In genomic region chr19:15507068-15508034, GRCh38 we compare ENCODE assay signal across 27 cellular contexts. TPM values are rescaled to one million over a fixed set of nuclear protein-coding genes. Genes with fewer than 3 reads are reported as not detected.
DNase-seq lines count a peak whose midpoint lies in the region; ATAC-seq and TF ChIP-seq lines count a peak whose summit lies in the region.
"Had no signal": no experiment of that assay in that cellular context is flagged by ENCODE, and none has a peak within 500 bp of the region (broad histone marks: within the 10 kb centered on the region; RNA-seq: fewer than 3 reads in every experiment).

No MANE protein-coding gene starts in this region.

- H3K27ac Mint-ChIP-seq in activated CD8-positive, alpha-beta T cell treated with anti-CD3 and anti-CD28 coated beads, Interleukin-2, amount 10 ng/mL, durations not matched to agents 7 days and 5 days: no peak overlapping the region
- peak overlapping the region in 1 of 2 donors; percentile 8 for H3K27ac Mint-ChIP-seq in natural killer cell
- H3K27ac Mint-ChIP-seq: stimulated activated memory B cell treated with anti-CD40 and anti-IgM and Interleukin-4, amounts not matched to agents 10 μg/mL and 1 μg/mL and 100 μg/mL, for 72 hours had no signal

- TF ChIP-seq POLR2A in HCT116 (IDR thresholded peaks at IDR 0.05; ENCODE audit: borderline replicate concordance, extremely low read depth, insufficient read depth, insufficient read length): no peak

- DNase-seq in activated T-cell treated with anti-CD3 and anti-CD28 coated beads, Interleukin-2, amount 50 U/mL, for 4 hours: no peak
- DNase-seq in activated T-cell treated with anti-CD3 and anti-CD28 coated beads for 4 hours (no peak), HCT116 (ENCODE audit: low read depth, low spot score) (no peak), natural killer cell (no peak), dorsolateral prefrontal cortex (no peak), NCI-H1105 treated with DMSO at 0.1 percent for 48 hours (lab: John Stamatoyannopoulos, UW) (no peak), midbrain (lab: John Stamatoyannopoulos, UW) (no peak)
- no peak for DNase-seq in activated CD8-positive, alpha-beta T cell treated with anti-CD3 and anti-CD28 coated beads, Interleukin-2, amount 10 ng/mL, durations not matched to agents 7 days and 5 days
- DNase-seq: cerebellar nuclear complex; effector CD8-positive, alpha-beta T cell; gastrocnemius medialis; hypothalamus; kidney glomerular epithelial cell; mammary epithelial cell; naive B cell; NCI-H146; NCI-H2171 treated with DMSO at 0.1 percent for 48 hours; NCI-H69; sigmoid colon; thyroid gland had no signal

- no peaks in the 10 kb centered on the region for H3K79me2 ChIP-seq in HCT116 (ENCODE audit: insufficient read depth, low read length)

- H3K27ac ChIP-seq in HCT116 (ENCODE audit: low read depth, low read length) (no peak overlapping the region), dorsolateral prefrontal cortex (no peak overlapping the region)
- H3K27ac ChIP-seq: C4-2B, esophagus muscularis mucosa, gastrocnemius medialis, sigmoid colon, thyroid gland had no signal

- H3K4me3 ChIP-seq in HCT116 (replicated peaks in 1 of 2; ENCODE audit: low read depth in 1 of 2, low read length in 2 of 2) (peak overlapping the region in 1 of 2 experiments; percentile 60; a peak in 1 of 4 replicates), dorsolateral prefrontal cortex (no peak overlapping the region)
- H3K4me3 ChIP-seq: thyroid gland had no signal

- peaks cover 0 to 23% of the 10 kb centered on the region in 2 experiments; a peak in 3 of 4 replicates for H3K4me1 ChIP-seq in HCT116 (ENCODE audit: control insufficient read depth in 1 of 2, insufficient read depth in 2 of 2, low read length in 2 of 2)
- H3K4me1 ChIP-seq: gastrocnemius medialis had no signal

- no TSS peak for BruUV-seq in HCT116 (replicated peaks; lab: Mats Ljungman, UMichigan)

- no peak for TF ChIP-seq RAD21 in HCT116 (IDR thresholded peaks at IDR 0.05; ENCODE audit: low read depth)

- peak overlapping the region; percentile 78 for H3K4me3 Mint-ChIP-seq in activated T-cell treated with anti-CD3 and anti-CD28 coated beads, Interleukin-2, amount 50 U/mL, for 4 hours
- H3K4me3 Mint-ChIP-seq in activated CD8-positive, alpha-beta T cell treated with anti-CD3 and anti-CD28 coated beads, Interleukin-2, amount 10 ng/mL, durations not matched to agents 7 days and 5 days: peak overlapping the region; percentile 82
- H3K4me3 Mint-ChIP-seq in natural killer cell: peak overlapping the region; percentile 85
- H3K4me3 Mint-ChIP-seq: stimulated activated memory B cell treated with anti-CD40 and anti-IgM and Interleukin-4, amounts not matched to agents 10 μg/mL and 1 μg/mL and 100 μg/mL, for 72 hours had no signal

- CTCF ChIA-PET in HCT116 (lab: Charles Lee): no interaction called here
- CTCF ChIA-PET in activated CD8-positive, alpha-beta T cell treated with anti-CD3 and anti-CD28 coated beads, Interleukin-2, amount 10 ng/mL, durations not matched to agents 7 days and 5 days (lab: Charles Lee): interaction anchor here (1.1 to 1.5 kb wide), 3 partner anchors 44 to 88 kb away, joined by 3 to 6 read pairs (median 4); partner anchors contain the start of gene AKAP8L

- intact Hi-C loops in HCT116 (cut with micrococcal nuclease) (no loop called here), natural killer cell (cut with micrococcal nuclease) (no loop called here), dorsolateral prefrontal cortex (cut with DNase I) (no loop called here)

- H3K27me3 ChIP-seq in HCT116 (ENCODE audit: insufficient read depth, low read length): no peaks in the 10 kb centered on the region
- peaks cover 0 to 58% (median 40%) of the 10 kb centered on the region in 45 donors for H3K27me3 ChIP-seq in dorsolateral prefrontal cortex
- H3K27me3 ChIP-seq: thyroid gland had no signal

- POLR2A ChIA-PET in HCT116 (lab: Charles Lee): no interaction called here
- POLR2A ChIA-PET in activated CD8-positive, alpha-beta T cell treated with anti-CD3 and anti-CD28 coated beads, Interleukin-2, amount 10 ng/mL, durations not matched to agents 7 days and 5 days (lab: Charles Lee): no interaction called here

- no peaks in the 10 kb centered on the region for H3K36me3 Mint-ChIP-seq in activated T-cell treated with anti-CD3 and anti-CD28 coated beads, Interleukin-2, amount 50 U/mL, for 4 hours (ENCODE audit: insufficient read depth)
- peaks cover 3% of the 10 kb centered on the region for H3K36me3 Mint-ChIP-seq in activated CD8-positive, alpha-beta T cell treated with anti-CD3 and anti-CD28 coated beads, Interleukin-2, amount 10 ng/mL, durations not matched to agents 7 days and 5 days (ENCODE audit: low read depth)
- no peaks in the 10 kb centered on the region for H3K36me3 Mint-ChIP-seq in natural killer cell
- H3K36me3 Mint-ChIP-seq: stimulated activated memory B cell treated with anti-CD40 and anti-IgM and Interleukin-4, amounts not matched to agents 10 μg/mL and 1 μg/mL and 100 μg/mL, for 72 hours had no signal

- no peaks in the 10 kb centered on the region for H4K20me1 ChIP-seq in HCT116 (ENCODE audit: insufficient read depth)

- TF ChIP-seq CTCF in HCT116 (IDR thresholded peaks at IDR 0.05 in 2 of 3, conservative IDR thresholded peaks at IDR 0.05 in 1 of 3; ENCODE audit: borderline replicate concordance in 1 of 3, insufficient read depth in 1 of 3, low read depth in 2 of 3, low read length in 2 of 3) (no peak), natural killer cell (IDR thresholded peaks at IDR 0.05) (no peak), dorsolateral prefrontal cortex (IDR thresholded peaks at IDR 0.05 in 54 of 56, conservative IDR thresholded peaks at IDR 0.05 in 2 of 56; ENCODE audit: low read depth in 1 of 56, partially characterized antibody in 56 of 56) (no peak)

- no peaks in the 10 kb centered on the region for H3K9me2 ChIP-seq in HCT116 (ENCODE audit: insufficient read depth)

- no peak for ATAC-seq in activated T-cell treated with anti-CD3 and anti-CD28 coated beads, Interleukin-2, amount 50 U/mL, for 4 hours
- ATAC-seq in HCT116: peak; percentile 8; the same call in 1 of the 2 replicates
- ATAC-seq in activated CD8-positive, alpha-beta T cell treated with anti-CD3 and anti-CD28 coated beads, Interleukin-2, amount 10 ng/mL, durations not matched to agents 7 days and 5 days: no peak
- ATAC-seq in natural killer cell: no peak
- ATAC-seq: gastrocnemius medialis, Right ventricle myocardium inferior had no signal

- no peaks in the 10 kb centered on the region for H3K36me3 ChIP-seq in HCT116 (ENCODE audit: control insufficient read depth in 1 of 2, insufficient read depth in 2 of 2, low read length in 2 of 2)
- H3K36me3 ChIP-seq: esophagus muscularis mucosa, gastrocnemius medialis, sigmoid colon, thyroid gland had no signal

- no peaks in the 10 kb centered on the region for H3K9me3 ChIP-seq in HCT116 (ENCODE audit: control insufficient read depth in 1 of 2, insufficient read depth in 1 of 2, low read depth in 1 of 2, low read length in 2 of 2)
- H3K9me3 ChIP-seq: gastrocnemius medialis, sigmoid colon, thyroid gland had no signal

- H3K9me3 Mint-ChIP-seq in activated T-cell treated with anti-CD3 and anti-CD28 coated beads, Interleukin-2, amount 50 U/mL, for 4 hours: no peaks in the 10 kb centered on the region
- no peaks in the 10 kb centered on the region for H3K9me3 Mint-ChIP-seq in activated CD8-positive, alpha-beta T cell treated with anti-CD3 and anti-CD28 coated beads, Interleukin-2, amount 10 ng/mL, durations not matched to agents 7 days and 5 days (ENCODE audit: insufficient read depth)
- no peaks in the 10 kb centered on the region for H3K9me3 Mint-ChIP-seq in natural killer cell

- H3K4me1 Mint-ChIP-seq in activated T-cell treated with anti-CD3 and anti-CD28 coated beads, Interleukin-2, amount 50 U/mL, for 4 hours (ENCODE audit: low read depth): peaks cover 22% of the 10 kb centered on the region
- H3K4me1 Mint-ChIP-seq in activated CD8-positive, alpha-beta T cell treated with anti-CD3 and anti-CD28 coated beads, Interleukin-2, amount 10 ng/mL, durations not matched to agents 7 days and 5 days (ENCODE audit: low read depth): peaks cover 36% of the 10 kb centered on the region
- peaks cover 18 to 27% of the 10 kb centered on the region in 2 donors for H3K4me1 Mint-ChIP-seq in natural killer cell

- no peak overlapping the region for H3K9ac ChIP-seq in HCT116 (ENCODE audit: low read length)

- H2AFZ ChIP-seq in HCT116 (ENCODE audit: low read depth, low read length, poor library complexity, severe bottlenecking): no peak overlapping the region

- peak overlapping the region; percentile 76 for H3K4me2 ChIP-seq in HCT116 (ENCODE audit: low read length)

- peaks cover 10% of the 10 kb centered on the region for H3K27me3 Mint-ChIP-seq in activated T-cell treated with anti-CD3 and anti-CD28 coated beads, Interleukin-2, amount 50 U/mL, for 4 hours (ENCODE audit: low read depth)
- H3K27me3 Mint-ChIP-seq in activated CD8-positive, alpha-beta T cell treated with anti-CD3 and anti-CD28 coated beads, Interleukin-2, amount 10 ng/mL, durations not matched to agents 7 days and 5 days (ENCODE audit: low read depth): peaks cover 29% of the 10 kb centered on the region
- peaks cover 8 to 20% of the 10 kb centered on the region in 2 donors for H3K27me3 Mint-ChIP-seq in natural killer cell (ENCODE audit: low read depth in 2 of 2)

- RAD21 ChIA-PET in HCT116 (lab: Charles Lee; ENCODE audit: low non-redundant PET in 1 of 2, low total read pairs in 2 of 2, uncharacterized antibody in 2 of 2, unreplicated experiment in 2 of 2): no interaction called here

RNA-seq across cellular contexts. Expression of gene CYP4F22, which starts 1.0 kb away (rescaled TPM):
- total RNA-seq in activated T-cell treated with anti-CD3 and anti-CD28 coated beads, Interleukin-2, amount 50 U/mL, for 4 hours: under 1 TPM; 0.57 to 0.82 (median 0.78) TPM
- total RNA-seq in HCT116 (2021; ENCODE audit: unreplicated experiment) (4.9 TPM), natural killer cell (1 to 10 TPM; 2.2 to 3.1 (median 2.6) TPM), dorsolateral prefrontal cortex (under 1 TPM in 1 of 120 experiments, not detected in 119; 0.29 TPM)
- polyA plus RNA-seq in HCT116 (2012): 2.9 and 4.5 TPM in 2 replicates
- 1 to 10 TPM; 5.8 to 6.2 TPM for total RNA-seq in activated CD8-positive, alpha-beta T cell treated with anti-CD3 and anti-CD28 coated beads, Interleukin-2, amount 10 ng/mL, durations not matched to agents 7 days and 5 days
- total RNA-seq: esophagus muscularis mucosa, M059J, mammary epithelial cell, OCI-LY7, Right ventricle myocardium inferior, sigmoid colon had no signal
- polyA plus RNA-seq: AG04450 had no signal

RNA-seq across cellular contexts. Expression of gene PGLYRP2, which starts 28.1 kb away (rescaled TPM):
- under 1 TPM in 1 of 3 donors, not detected in 2; 0.08 TPM for total RNA-seq in activated T-cell treated with anti-CD3 and anti-CD28 coated beads, Interleukin-2, amount 50 U/mL, for 4 hours
- total RNA-seq in HCT116 (2021; ENCODE audit: unreplicated experiment) (not detected), natural killer cell (under 1 TPM in 2 of 3 donors, not detected in 1; 0.21 to 0.28 TPM), dorsolateral prefrontal cortex (under 1 TPM in 1 of 120 experiments, not detected in 119; 0.18 TPM)
- not detected in 2 replicates for polyA plus RNA-seq in HCT116 (2012)
- total RNA-seq in activated CD8-positive, alpha-beta T cell treated with anti-CD3 and anti-CD28 coated beads, Interleukin-2, amount 10 ng/mL, durations not matched to agents 7 days and 5 days: not detected
- total RNA-seq: esophagus muscularis mucosa, gastrocnemius medialis, mammary epithelial cell, OCI-LY7, Right ventricle myocardium inferior, sigmoid colon, thyroid gland had no signal
- polyA plus RNA-seq: AG04450, mammary epithelial cell had no signal

RNA-seq across cellular contexts. Expression of gene RASAL3, which starts 43.0 kb away (rescaled TPM):
- total RNA-seq in activated T-cell treated with anti-CD3 and anti-CD28 coated beads, Interleukin-2, amount 50 U/mL, for 4 hours: 100 to 1,000 TPM in 2 of 3 donors, 10 to 100 TPM in 1; 91.0 to 112 (median 106) TPM
- 0.57 TPM for total RNA-seq in HCT116 (2021; ENCODE audit: unreplicated experiment)
- not detected in 2 replicates for polyA plus RNA-seq in HCT116 (2012)
- 100 to 1,000 TPM; 104 to 107 TPM for total RNA-seq in activated CD8-positive, alpha-beta T cell treated with anti-CD3 and anti-CD28 coated beads, Interleukin-2, amount 10 ng/mL, durations not matched to agents 7 days and 5 days
- 100 to 1,000 TPM; 217 to 283 (median 224) TPM for total RNA-seq in natural killer cell
- 10 to 100 TPM in 3 of 120 experiments, 1 to 10 TPM in 113, under 1 TPM in 4; 0.28 to 11.0 (median 3.1) TPM for total RNA-seq in dorsolateral prefrontal cortex
- total RNA-seq: mammary epithelial cell had no signal
- polyA plus RNA-seq: mammary epithelial cell had no signal

RNA-seq across cellular contexts. Expression of gene WIZ, which starts 57.6 kb away (rescaled TPM):
- 10 to 100 TPM; 50.5 to 54.4 (median 53.8) TPM for total RNA-seq in activated T-cell treated with anti-CD3 and anti-CD28 coated beads, Interleukin-2, amount 50 U/mL, for 4 hours
- total RNA-seq in HCT116 (2021; ENCODE audit: unreplicated experiment): 28.4 TPM
- polyA plus RNA-seq in HCT116 (2012): 13.8 and 16.3 TPM in 2 replicates
- 10 to 100 TPM; 31.6 to 32.7 TPM for total RNA-seq in activated CD8-positive, alpha-beta T cell treated with anti-CD3 and anti-CD28 coated beads, Interleukin-2, amount 10 ng/mL, durations not matched to agents 7 days and 5 days
- total RNA-seq in natural killer cell: 10 to 100 TPM; 24.3 to 29.3 (median 24.4) TPM
- 10 to 100 TPM; 26.2 to 74.6 (median 41.4) TPM for total RNA-seq in dorsolateral prefrontal cortex

Comparison
In these comparisons a context has a peak if more than half of its experiments do, and no peak if none do; other contexts are left out.
1. RNA of gene RASAL3, which starts 43.0 kb away (total RNA-seq): 217 to 283 TPM in natural killer cell, 104 to 107 TPM in activated CD8-positive, alpha-beta T cell treated with anti-CD3 and anti-CD28 coated beads, Interleukin-2, amount 10 ng/mL, durations not matched to agents 7 days and 5 days and 91.0 to 112 TPM in activated T-cell treated with anti-CD3 and anti-CD28 coated beads, Interleukin-2, amount 50 U/mL, for 4 hours; 0.28 to 11.0 TPM in dorsolateral prefrontal cortex and 0.57 TPM in HCT116 (single experiment); every median in the first group is over 4 times any median in the second.
2. Peak in every context shown above with its lines, with median percentiles within 50 percentile points of each other: H3K4me3 Mint-ChIP-seq.